Comparison of ENCODE assay signal across 24 cellular contexts in genomic region chr17:9127340-9127739, GRCh38.
"Had no signal": no experiment of that assay in that cellular context is flagged by ENCODE, and none has a peak within 500 bp of the region (broad histone marks: within the 10 kb centered on the region; RNA-seq: fewer than 3 reads in every experiment).

No MANE protein-coding gene starts in this region.

- H3K4me1 ChIP-seq: colonic mucosa, foreskin keratinocyte, heart left ventricle, left lung, lower lobe of right lung had no signal

- H3K4me3 Mint-ChIP-seq: dendritic cell treated with granulocyte-macrophage colony-stimulating factor and Interleukin-4, amounts not matched to agents 40 ng/mL and 50 ng/mL, for 4 days; effector memory CD8-positive, alpha-beta T cell; endodermal cell; immature natural killer cell; mesothelial cell of epicardium had no signal

- H3K27ac ChIP-seq: colonic mucosa, esophagus muscularis mucosa, foreskin keratinocyte, gastroesophageal sphincter, heart left ventricle, hepatocyte, left lung, lower lobe of right lung had no signal

- H2AFZ ChIP-seq: hepatocyte had no signal

- H3K36me3 ChIP-seq: colonic mucosa, gastroesophageal sphincter, heart left ventricle, left lung, lower lobe of right lung had no signal

- FAIRE-seq: endometrium, frontal cortex had no signal

- H3K27me3 ChIP-seq: colonic mucosa, esophagus muscularis mucosa, foreskin keratinocyte, gastroesophageal sphincter, heart left ventricle had no signal

- H3K36me3 Mint-ChIP-seq: immature natural killer cell, mesothelial cell of epicardium had no signal

- H3K9me3 ChIP-seq: colonic mucosa, esophagus muscularis mucosa, gastroesophageal sphincter, heart left ventricle, left lung, lower lobe of right lung, mucosa of descending colon had no signal

- H3K4me1 Mint-ChIP-seq: immature natural killer cell, mesothelial cell of epicardium had no signal

- H3K4me3 ChIP-seq: colonic mucosa, esophagus muscularis mucosa, gastroesophageal sphincter, heart left ventricle, hepatocyte, left lung, lower lobe of right lung, mucosa of descending colon had no signal

- H3K9me3 Mint-ChIP-seq: dendritic cell treated with granulocyte-macrophage colony-stimulating factor and Interleukin-4, amounts not matched to agents 40 ng/mL and 50 ng/mL, for 4 days; effector memory CD8-positive, alpha-beta T cell; endodermal cell; immature natural killer cell; mesothelial cell of epicardium had no signal

- H3K79me2 ChIP-seq: hepatocyte had no signal

- H3K4me2 ChIP-seq: hepatocyte had no signal

- DNase-seq: cerebellar nuclear complex; colonic mucosa; cortex of kidney; effector CD8-positive, alpha-beta T cell; effector memory CD8-positive, alpha-beta T cell; endodermal cell; foreskin keratinocyte; heart left ventricle; hypothalamus; immature natural killer cell; islet precursor cell; left cardiac atrium; left lung; left ventricle myocardium superior; lower lobe of right lung; mesenchymal stem cell; mucosa of descending colon had no signal

- H3K27me3 Mint-ChIP-seq: dendritic cell treated with granulocyte-macrophage colony-stimulating factor and Interleukin-4, amounts not matched to agents 40 ng/mL and 50 ng/mL, for 4 days had no signal

- H3K27ac Mint-ChIP-seq: dendritic cell treated with granulocyte-macrophage colony-stimulating factor and Interleukin-4, amounts not matched to agents 40 ng/mL and 50 ng/mL, for 4 days; effector memory CD8-positive, alpha-beta T cell; immature natural killer cell; mesothelial cell of epicardium had no signal
